In genomic region chr5:88144219-88145040, GRCh38 we compare ENCODE assay signal across 12 cellular contexts.
DNase-seq lines count a peak whose midpoint lies in the region; ATAC-seq and TF ChIP-seq lines count a peak whose summit lies in the region.
"Had no signal": no experiment of that assay in that cellular context is flagged by ENCODE, and none has a peak within 500 bp of the region (broad histone marks: within the 10 kb centered on the region; RNA-seq: fewer than 3 reads in every experiment).

No MANE protein-coding gene starts in this region.

- TF ChIP-seq POLR2A in sigmoid colon (IDR thresholded peaks at IDR 0.05), result no peak

- POLR2A ChIA-PET in activated CD4-positive, alpha-beta memory T cell treated with anti-CD3 and anti-CD28 coated beads for 36 hours (lab: Charles Lee), result no interaction called here

- peaks cover 17% of the 10 kb centered on the region for H3K4me1 Mint-ChIP-seq in activated CD4-positive, alpha-beta memory T cell treated with anti-CD3 and anti-CD28 coated beads for 36 hours (ENCODE audit: low read depth)

- TF ChIP-seq EP300 in sigmoid colon (IDR thresholded peaks at IDR 0.05), result no peak

- no peaks in the 10 kb centered on the region for H3K9me3 Mint-ChIP-seq in activated CD4-positive, alpha-beta memory T cell treated with anti-CD3 and anti-CD28 coated beads for 36 hours

- intact Hi-C loops in activated CD4-positive, alpha-beta memory T cell treated with anti-CD3 and anti-CD28 coated beads for 36 hours (cut with micrococcal nuclease), result loop anchor here (5.0 kb wide), 2 partner anchors 58 to 732 kb away; partner anchors contain the start of gene CCNH
- intact Hi-C loops in sigmoid colon (cut with DNase I), result loop anchor here (5.0 to 10.0 kb wide), 3 partner anchors 123 to 730 kb away; partner anchors contain the start of genes CCNH and TMEM161B

- CTCF ChIA-PET in activated CD4-positive, alpha-beta memory T cell treated with anti-CD3 and anti-CD28 coated beads for 36 hours (lab: Charles Lee), result interaction anchor here (0.8 kb wide), 1 partner anchor 538 kb away, joined by 3 read pairs; no protein-coding TSS in a partner anchor

- peaks cover 0 to 49% (median 39%) of the 10 kb centered on the region in 4 donors for H3K4me1 ChIP-seq in sigmoid colon
- peaks cover 7% of the 10 kb centered on the region for H3K4me1 ChIP-seq in BE2C

- H3K27me3 ChIP-seq in sigmoid colon (peaks cover 0 to 73% (median 7%) of the 10 kb centered on the region in 3 donors), BE2C (peaks cover 85% of the 10 kb centered on the region)

- H3K4me3 ChIP-seq in GM08714 (ENCODE audit: low read length), result peak overlapping the region; percentile 49; the same call in 1 of the 2 replicates
- peak overlapping the region in 3 of 4 donors; percentile 44 to 54 (median 51) for H3K4me3 ChIP-seq in sigmoid colon
- no peak overlapping the region for H3K4me3 ChIP-seq in BE2C (ENCODE audit: low read depth, low read length)

- H3K27me3 Mint-ChIP-seq in activated CD4-positive, alpha-beta memory T cell treated with anti-CD3 and anti-CD28 coated beads for 36 hours, result peaks cover 36% of the 10 kb centered on the region

- no peak overlapping the region for H3K27ac Mint-ChIP-seq in activated CD4-positive, alpha-beta memory T cell treated with anti-CD3 and anti-CD28 coated beads for 36 hours

- ATAC-seq in HG02885 (IDR thresholded peaks at IDR 0.05; ENCODE audit: poor library complexity, unreplicated experiment), result no peak
- ATAC-seq in HG03045 (IDR thresholded peaks at IDR 0.05; ENCODE audit: unreplicated experiment), result no peak
- ATAC-seq: left lung had no signal

- 16 to 29% methylated on average over 29 of the region's 29 CpGs for WGBS in sigmoid colon, 2 donors

- H3K36me3 Mint-ChIP-seq in activated CD4-positive, alpha-beta memory T cell treated with anti-CD3 and anti-CD28 coated beads for 36 hours, result peaks cover 2% of the 10 kb centered on the region

- no peak for DNase-seq in activated CD4-positive, alpha-beta memory T cell treated with anti-CD3 and anti-CD28 coated beads for 36 hours
- DNase-seq in hippocampal formation (lab: John Stamatoyannopoulos, UW), result peak; percentile 48 to 63
- no peak for DNase-seq in sigmoid colon
- no peak for DNase-seq in CD1c-positive myeloid dendritic cell (ENCODE audit: extremely low spot score)
- DNase-seq in BE2C, result no peak
- DNase-seq: activated gamma-delta T cell, DMS153, left lung, NCI-H1417 had no signal

- no peak for TF ChIP-seq CTCF in sigmoid colon (IDR thresholded peaks at IDR 0.05)
- TF ChIP-seq CTCF in BE2C (IDR thresholded peaks at IDR 0.05; ENCODE audit: low read depth, low read length), result no peak

- peak overlapping the region; percentile 49 for H3K4me3 Mint-ChIP-seq in activated CD4-positive, alpha-beta memory T cell treated with anti-CD3 and anti-CD28 coated beads for 36 hours

- H3K36me3 ChIP-seq in sigmoid colon, result no peaks in the 10 kb centered on the region
- no peaks in the 10 kb centered on the region for H3K36me3 ChIP-seq in BE2C
- H3K36me3 ChIP-seq: left lung had no signal

- H3K9me3 ChIP-seq in sigmoid colon (no peaks in the 10 kb centered on the region), BE2C (no peaks in the 10 kb centered on the region)
- H3K9me3 ChIP-seq: left lung had no signal

- no peak overlapping the region for H3K27ac ChIP-seq in sigmoid colon

Comparison
In these comparisons a context has a peak if more than half of its experiments do, and no peak if none do; other contexts are left out.
1. DNase-seq: peak in hippocampal formation (2 of 2); none in activated CD4-positive, alpha-beta memory T cell treated with anti-CD3 and anti-CD28 coated beads for 36 hours (single experiment), sigmoid colon (single experiment), CD1c-positive myeloid dendritic cell (single experiment) and BE2C (single experiment).